ENCODE assay signal across 1 cellular context in genomic region chr14:32307881-32308582, GRCh38.
TF ChIP-seq lines count a peak whose summit lies in the region.

No MANE protein-coding gene starts in this region.

TF ChIP-seq in HEK293, 187 proteins besides CTCF, POLR2A, EP300 and RAD21 (continued from another document and continues in another):
- TF ChIP-seq, protein P1, sequence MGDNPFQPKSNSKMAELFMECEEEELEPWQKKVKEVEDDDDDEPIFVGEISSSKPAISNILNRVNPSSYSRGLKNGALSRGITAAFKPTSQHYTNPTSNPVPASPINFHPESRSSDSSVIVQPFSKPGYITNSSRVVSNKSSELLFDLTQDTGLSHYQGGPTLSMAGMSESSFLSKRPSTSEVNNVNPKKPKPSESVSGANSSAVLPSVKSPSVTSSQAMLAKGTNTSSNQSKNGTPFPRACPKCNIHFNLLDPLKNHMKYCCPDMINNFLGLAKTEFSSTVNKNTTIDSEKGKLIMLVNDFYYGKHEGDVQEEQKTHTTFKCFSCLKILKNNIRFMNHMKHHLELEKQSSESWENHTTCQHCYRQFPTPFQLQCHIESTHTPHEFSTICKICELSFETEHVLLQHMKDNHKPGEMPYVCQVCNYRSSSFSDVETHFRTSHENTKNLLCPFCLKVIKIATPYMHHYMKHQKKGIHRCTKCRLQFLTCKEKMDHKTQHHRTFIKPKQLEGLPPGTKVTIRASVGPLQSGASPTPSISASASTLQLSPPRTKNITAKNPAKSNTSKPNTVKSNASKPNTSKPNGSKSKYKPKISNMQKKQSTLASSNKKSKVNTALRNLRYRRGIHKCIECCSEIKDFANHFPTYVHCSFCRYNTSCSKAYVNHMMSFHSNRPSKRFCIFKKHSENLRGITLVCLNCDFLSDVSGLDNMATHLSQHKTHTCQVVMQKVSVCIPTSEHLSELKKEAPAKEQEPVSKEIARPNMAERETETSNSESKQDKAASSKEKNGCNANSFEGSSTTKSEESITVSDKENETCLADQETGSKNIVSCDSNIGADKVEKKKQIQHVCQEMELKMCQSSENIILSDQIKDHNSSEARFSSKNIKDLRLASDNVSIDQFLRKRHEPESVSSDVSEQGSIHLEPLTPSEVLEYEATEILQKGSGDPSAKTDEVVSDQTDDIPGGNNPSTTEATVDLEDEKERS (tag by site-specific recombination; IDR thresholded peaks at IDR 0.05), result no peak
- TF ChIP-seq ZNF433 (tag by site-specific recombination; IDR thresholded peaks at IDR 0.05; ENCODE audit: low read depth), result no peak
- no peak for TF ChIP-seq ZNF555 (tag by site-specific recombination; conservative IDR thresholded peaks at IDR 0.05)
- TF ChIP-seq SALL2 (tag by site-specific recombination; IDR thresholded peaks at IDR 0.05; ENCODE audit: borderline replicate concordance), result no peak
- TF ChIP-seq PATZ1 (tag by site-specific recombination; IDR thresholded peaks at IDR 0.05), result peak; percentile 45; the same call in 1 of the 2 replicates
- TF ChIP-seq ZSCAN16 (tag by site-specific recombination; IDR thresholded peaks at IDR 0.05), result no peak
- TF ChIP-seq ZNF830 (tag by site-specific recombination; IDR thresholded peaks at IDR 0.05; ENCODE audit: low read depth), result no peak
- peak; percentile 37; the same call in 1 of the 2 replicates for TF ChIP-seq ZNF488 (tag by site-specific recombination; IDR thresholded peaks at IDR 0.05)
- peak; percentile 92 for TF ChIP-seq ZNF843 (tag by site-specific recombination; IDR thresholded peaks at IDR 0.05)
- TF ChIP-seq, protein P2, sequence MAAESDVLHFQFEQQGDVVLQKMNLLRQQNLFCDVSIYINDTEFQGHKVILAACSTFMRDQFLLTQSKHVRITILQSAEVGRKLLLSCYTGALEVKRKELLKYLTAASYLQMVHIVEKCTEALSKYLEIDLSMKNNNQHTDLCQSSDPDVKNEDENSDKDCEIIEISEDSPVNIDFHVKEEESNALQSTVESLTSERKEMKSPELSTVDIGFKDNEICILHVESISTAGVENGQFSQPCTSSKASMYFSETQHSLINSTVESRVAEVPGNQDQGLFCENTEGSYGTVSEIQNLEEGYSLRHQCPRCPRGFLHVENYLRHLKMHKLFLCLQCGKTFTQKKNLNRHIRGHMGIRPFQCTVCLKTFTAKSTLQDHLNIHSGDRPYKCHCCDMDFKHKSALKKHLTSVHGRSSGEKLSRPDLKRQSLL (tag by site-specific recombination; IDR thresholded peaks at IDR 0.05), result peak; percentile 78
- peak; percentile 94 for TF ChIP-seq PRDM6 (tag by site-specific recombination; IDR thresholded peaks at IDR 0.05)
- peak; percentile 65 for TF ChIP-seq PRDM4 (tag by site-specific recombination; IDR thresholded peaks at IDR 0.05)
- TF ChIP-seq BCL11B (tag by site-specific recombination; IDR thresholded peaks at IDR 0.05; ENCODE audit: low read depth), result no peak
- 0 out of 2 replicates have a peak, but pooled peaks have one; percentile 19 for TF ChIP-seq IKZF3 (tag by site-specific recombination; IDR thresholded peaks at IDR 0.05)
- TF ChIP-seq ZNF341 (tag by site-specific recombination; IDR thresholded peaks at IDR 0.05; ENCODE audit: low read depth), result 0 out of 2 replicates have a peak, but pooled peaks have one; percentile 33
- peak; percentile 88; the same call in 1 of the 2 replicates for TF ChIP-seq ZNF561 (tag by site-specific recombination; IDR thresholded peaks at IDR 0.05; ENCODE audit: borderline replicate concordance)
- TF ChIP-seq SCRT2 (tag by site-specific recombination; IDR thresholded peaks at IDR 0.05), result 0 out of 2 replicates have a peak, but pooled peaks have one; percentile 20
- TF ChIP-seq, protein P3, sequence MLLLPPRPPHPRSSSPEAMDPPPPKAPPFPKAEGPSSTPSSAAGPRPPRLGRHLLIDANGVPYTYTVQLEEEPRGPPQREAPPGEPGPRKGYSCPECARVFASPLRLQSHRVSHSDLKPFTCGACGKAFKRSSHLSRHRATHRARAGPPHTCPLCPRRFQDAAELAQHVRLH (tag by site-specific recombination; IDR thresholded peaks at IDR 0.05), result peak; percentile 56; the same call in 1 of the 2 replicates
- no peak for TF ChIP-seq ZNF211 (tag by site-specific recombination; IDR thresholded peaks at IDR 0.05; ENCODE audit: low read depth)
- TF ChIP-seq, protein P4, sequence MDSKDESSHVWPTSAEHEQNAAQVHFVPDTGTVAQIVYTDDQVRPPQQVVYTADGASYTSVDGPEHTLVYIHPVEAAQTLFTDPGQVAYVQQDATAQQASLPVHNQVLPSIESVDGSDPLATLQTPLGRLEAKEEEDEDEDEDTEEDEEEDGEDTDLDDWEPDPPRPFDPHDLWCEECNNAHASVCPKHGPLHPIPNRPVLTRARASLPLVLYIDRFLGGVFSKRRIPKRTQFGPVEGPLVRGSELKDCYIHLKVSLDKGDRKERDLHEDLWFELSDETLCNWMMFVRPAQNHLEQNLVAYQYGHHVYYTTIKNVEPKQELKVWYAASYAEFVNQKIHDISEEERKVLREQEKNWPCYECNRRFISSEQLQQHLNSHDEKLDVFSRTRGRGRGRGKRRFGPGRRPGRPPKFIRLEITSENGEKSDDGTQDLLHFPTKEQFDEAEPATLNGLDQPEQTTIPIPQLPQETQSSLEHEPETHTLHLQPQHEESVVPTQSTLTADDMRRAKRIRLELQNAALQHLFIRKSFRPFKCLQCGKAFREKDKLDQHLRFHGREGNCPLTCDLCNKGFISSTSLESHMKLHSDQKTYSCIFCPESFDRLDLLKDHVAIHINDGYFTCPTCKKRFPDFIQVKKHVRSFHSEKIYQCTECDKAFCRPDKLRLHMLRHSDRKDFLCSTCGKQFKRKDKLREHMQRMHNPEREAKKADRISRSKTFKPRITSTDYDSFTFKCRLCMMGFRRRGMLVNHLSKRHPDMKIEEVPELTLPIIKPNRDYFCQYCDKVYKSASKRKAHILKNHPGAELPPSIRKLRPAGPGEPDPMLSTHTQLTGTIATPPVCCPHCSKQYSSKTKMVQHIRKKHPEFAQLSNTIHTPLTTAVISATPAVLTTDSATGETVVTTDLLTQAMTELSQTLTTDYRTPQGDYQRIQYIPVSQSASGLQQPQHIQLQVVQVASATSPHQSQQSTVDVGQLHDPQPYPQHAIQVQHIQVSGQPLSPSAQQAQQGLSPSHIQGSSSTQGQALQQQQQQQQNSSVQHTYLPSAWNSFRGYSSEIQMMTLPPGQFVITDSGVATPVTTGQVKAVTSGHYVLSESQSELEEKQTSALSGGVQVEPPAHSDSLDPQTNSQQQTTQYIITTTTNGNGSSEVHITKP (tag by site-specific recombination; IDR thresholded peaks at IDR 0.05), result peak; percentile 44; the same call in 1 of the 2 replicates
- no peak for TF ChIP-seq ZNF274 (IDR thresholded peaks at IDR 0.05; ENCODE audit: low read length)
- TF ChIP-seq ZNF274 (tag by site-specific recombination; IDR thresholded peaks at IDR 0.05; ENCODE audit: borderline replicate concordance), result no peak
- peak; percentile 24; the same call in 1 of the 2 replicates for TF ChIP-seq ZNF18 (tag by site-specific recombination; IDR thresholded peaks at IDR 0.05)
- TF ChIP-seq OSR2 (tag by site-specific recombination; IDR thresholded peaks at IDR 0.05), result peak; percentile 93
- no peak; the same call in 1 of the 2 replicates for TF ChIP-seq KLF7 (tag by site-specific recombination; IDR thresholded peaks at IDR 0.05; ENCODE audit: borderline replicate concordance)
- peak; percentile 90 for TF ChIP-seq HOXD13 (CRISPR knock-in tag; IDR thresholded peaks at IDR 0.05; ENCODE audit: borderline replicate concordance)
- TF ChIP-seq INSM2 (tag by site-specific recombination; IDR thresholded peaks at IDR 0.05), result peak; percentile 69; the same call in 1 of the 2 replicates
- peak; percentile 32; the same call in 1 of the 2 replicates for TF ChIP-seq YY1 (tag by site-specific recombination; IDR thresholded peaks at IDR 0.05)
- TF ChIP-seq ZNF645 (tag by site-specific recombination; IDR thresholded peaks at IDR 0.05), result no peak
- no peak for TF ChIP-seq ZNF302 (tag by site-specific recombination; IDR thresholded peaks at IDR 0.05; ENCODE audit: low read depth)
- TF ChIP-seq TCF7L2 (IDR thresholded peaks at IDR 0.05; ENCODE audit: borderline replicate concordance, low read depth, low read length), result peak; percentile 87
- TF ChIP-seq ZNF629 (tag by site-specific recombination; IDR thresholded peaks at IDR 0.05), result peak; percentile 68
- TF ChIP-seq GLI2 (tag by site-specific recombination; IDR thresholded peaks at IDR 0.05; ENCODE audit: borderline replicate concordance, low read depth), result peak; percentile 83; the same call in 1 of the 2 replicates
